Comparison of ENCODE assay signal across 1 cellular context in the genomic region with DNA sequence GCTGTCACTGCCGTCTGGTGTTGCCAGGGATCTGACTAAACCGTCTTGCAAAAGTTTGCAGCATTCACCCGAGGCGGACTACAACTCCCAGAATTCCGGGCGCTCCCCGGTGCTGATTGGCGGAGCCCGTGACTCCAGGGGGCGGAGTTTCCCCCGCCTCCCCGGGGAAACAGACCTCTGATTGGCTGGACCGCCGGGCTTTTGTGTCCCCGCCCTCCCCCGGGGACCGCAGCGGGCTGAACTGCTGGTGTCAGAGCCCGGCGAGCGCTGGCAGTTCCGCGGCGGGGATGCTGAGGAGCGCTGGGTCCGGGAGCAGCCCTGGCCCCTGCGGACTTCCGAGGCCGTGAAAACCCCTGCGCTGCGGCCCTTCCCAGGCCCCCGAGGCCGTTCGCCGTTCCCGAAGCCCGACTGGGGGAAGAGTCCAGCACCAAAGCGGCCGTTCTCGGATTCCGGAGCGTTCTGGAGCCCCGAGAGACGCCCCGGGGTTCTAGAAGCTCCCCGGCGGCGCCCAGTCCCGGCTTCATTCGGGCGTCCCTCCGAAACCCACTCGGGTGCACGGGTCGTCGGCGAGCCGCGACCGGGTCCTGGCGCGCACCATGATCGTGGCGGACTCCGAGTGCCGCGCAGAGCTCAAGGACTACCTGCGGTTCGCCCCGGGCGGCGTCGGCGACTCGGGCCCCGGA.
TF ChIP-seq lines count a peak whose summit lies in the region.

Gene SESN2, plus strand, starts transcription at position 267 of the 683 bp plus-strand sequence. Its CDS starts 330 bp downstream, at position 597.

TF ChIP-seq in liver, 16 proteins besides CTCF, POLR2A, EP300 and RAD21 (continued from another document):
- TF ChIP-seq JUND (IDR thresholded peaks at IDR 0.05), result peak; percentile 20 to 61
- peak; percentile 20 to 25 for TF ChIP-seq HNF4A (conservative IDR thresholded peaks at IDR 0.05)
